In genomic region chr15:61411941-61412510, GRCh38 we compare ENCODE assay signal across 22 cellular contexts.
"Had no signal": no experiment of that assay in that cellular context is flagged by ENCODE, and none has a peak within 500 bp of the region (broad histone marks: within the 10 kb centered on the region; RNA-seq: fewer than 3 reads in every experiment).

No MANE protein-coding gene starts in this region.

- H3K4me1 ChIP-seq: breast epithelium, heart right ventricle, right atrium auricular region, tibial artery, vagina had no signal

- H3K4me3 ChIP-seq: breast epithelium, gastroesophageal sphincter, heart right ventricle, right atrium auricular region, skin epidermis, tibial artery, vagina had no signal

- H3K27me3 ChIP-seq: breast epithelium, gastroesophageal sphincter, right atrium auricular region, tibial artery, vagina had no signal

- DNase-seq: activated CD4-positive, alpha-beta T cell treated with anti-CD3 and anti-CD28 coated beads, Interleukin-2, amount 50 U/mL, for 1 hour; activated CD8-positive, alpha-beta memory T cell treated with anti-CD3 and anti-CD28 coated beads for 24 hours; activated naive CD4-positive, alpha-beta T cell; activated naive CD8-positive, alpha-beta T cell treated with anti-CD3 and anti-CD28 coated beads, Interleukin-2, amount 10 ng/mL, durations not matched to agents 7 days and 5 days; anterior cingulate cortex; cerebellar nuclear complex; dermis blood vessel endothelial cell; effector memory CD8-positive, alpha-beta T cell; heart right ventricle; left ventricle myocardium superior; mesenchymal stem cell; occipital lobe; stimulated activated CD4-positive, alpha-beta T cell treated with anti-CD3 and anti-CD28 coated beads, Interleukin-15, amount 100 ng/mL, for 24 hours; stimulated activated CD4-positive, alpha-beta T cell treated with anti-CD3 and anti-CD28 coated beads, Interleukin-4, amount 100 ng/mL, for 1 hour; stimulated activated naive B cell treated with anti-CD40 and anti-IgM and Interleukin-4, amounts not matched to agents 10 μg/mL and 1 μg/mL and 100 μg/mL, for 72 hours; tibial artery had no signal

- H3K9me3 ChIP-seq: breast epithelium, gastroesophageal sphincter, right atrium auricular region, tibial artery, vagina had no signal

- H3K27ac ChIP-seq: breast epithelium, epithelial cell of prostate, gastroesophageal sphincter, heart right ventricle, right atrium auricular region, skin epidermis, tibial artery, vagina had no signal

- H3K36me3 ChIP-seq: breast epithelium, gastroesophageal sphincter, heart right ventricle, right atrium auricular region, tibial artery, vagina had no signal
